ENCODE assay signal across 29 cellular contexts in the genomic region with DNA sequence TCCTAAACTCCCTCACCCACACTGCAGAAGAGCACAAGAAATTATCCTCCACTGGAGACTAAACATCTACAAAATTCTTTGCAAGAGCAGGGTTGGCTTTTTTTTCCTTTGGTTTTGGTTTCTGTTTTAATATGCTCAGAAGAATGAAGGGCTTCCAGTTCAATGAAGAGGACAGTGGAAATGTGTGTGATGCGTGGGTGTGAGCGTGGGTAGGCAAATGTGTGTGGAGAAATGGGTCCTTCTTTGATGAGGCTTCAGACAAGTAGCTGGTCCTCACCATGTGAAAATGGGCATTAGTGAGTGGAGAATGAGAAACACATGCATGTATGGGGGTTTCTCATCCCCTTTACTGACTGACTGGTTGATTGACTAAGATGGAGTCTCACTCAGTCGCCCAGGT.
"Had no signal": no experiment of that assay in that cellular context is flagged by ENCODE, and none has a peak within 500 bp of the region (broad histone marks: within the 10 kb centered on the region; RNA-seq: fewer than 3 reads in every experiment).

No MANE protein-coding gene starts in this region.

- H3K27ac Mint-ChIP-seq: activated CD4-positive, alpha-beta memory T cell treated with anti-CD3 and anti-CD28 coated beads for 36 hours; activated CD8-positive, alpha-beta memory T cell treated with anti-CD3 and anti-CD28 coated beads, Interleukin-2, amount 10 ng/mL, durations not matched to agents 7 days and 5 days; activated naive CD4-positive, alpha-beta T cell treated with anti-CD3 and anti-CD28 coated beads, Interleukin-2, amount 50 U/mL, for 24 hours; activated T-helper 1 cell treated with anti-CD3 and anti-CD28 coated beads, Interleukin-12 subunit alpha, Interleukin-12 subunit beta, Interleukin-2, Interleukin-4 antibody, amounts not matched to agents 30 ng/mL and 10 ng/mL and 1 ng/mL, durations not matched to agents 14 hours and 24 hours and 36 hours; dendritic cell treated with granulocyte-macrophage colony-stimulating factor and Interleukin-4, amounts not matched to agents 40 ng/mL and 50 ng/mL, for 4 days; naive thymus-derived CD8-positive, alpha-beta T cell; neural progenitor cell; type B pancreatic cell had no signal

- H3K4me2 ChIP-seq: hepatocyte, neural progenitor cell, smooth muscle cell had no signal

- H3K9me3 Mint-ChIP-seq: activated CD4-positive, alpha-beta memory T cell treated with anti-CD3 and anti-CD28 coated beads for 36 hours; activated T-helper 1 cell treated with anti-CD3 and anti-CD28 coated beads, Interleukin-12 subunit alpha, Interleukin-12 subunit beta, Interleukin-2, Interleukin-4 antibody, amounts not matched to agents 30 ng/mL and 10 ng/mL and 1 ng/mL, durations not matched to agents 14 hours and 24 hours and 36 hours; dendritic cell treated with granulocyte-macrophage colony-stimulating factor and Interleukin-4, amounts not matched to agents 40 ng/mL and 50 ng/mL, for 4 days; neural progenitor cell had no signal

- DNase-seq: activated CD4-positive, alpha-beta memory T cell treated with anti-CD3 and anti-CD28 coated beads for 36 hours; activated CD4-positive, alpha-beta T cell treated with anti-CD3 and anti-CD28 coated beads for 48 hours; activated CD4-positive, CD25-positive, alpha-beta regulatory T cell; activated CD8-positive, alpha-beta memory T cell treated with anti-CD3 and anti-CD28 coated beads, Interleukin-2, amount 10 ng/mL, durations not matched to agents 7 days and 5 days; activated gamma-delta T cell treated with Interleukin-2 at 50 U/mL for 16 hours; adrenal gland; brain microvascular endothelial cell; caudate nucleus; effector memory CD4-positive, alpha-beta T cell; foreskin keratinocyte; kidney glomerular epithelial cell; left lung; naive thymus-derived CD8-positive, alpha-beta T cell; retina; sigmoid colon; stimulated activated CD4-positive, alpha-beta T cell treated with anti-CD3 and anti-CD28 coated beads, Interleukin-15, amount 100 ng/mL, for 24 hours; stimulated activated CD8-positive, alpha-beta memory T cell treated with anti-CD3 and anti-CD28 coated beads, Interleukin-4, amount 100 ng/mL, for 48 hours; stimulated activated naive CD4-positive, alpha-beta T cell treated with Interleukin-2 at 50 U/mL for 16 hours had no signal

- H2AFZ ChIP-seq: hepatocyte, neural progenitor cell had no signal

- H3K9ac ChIP-seq: neural progenitor cell had no signal

- H3K27me3 ChIP-seq: adrenal gland, ascending aorta, brain microvascular endothelial cell, foreskin keratinocyte, hepatocyte, left lung, neural progenitor cell, sigmoid colon, vagina had no signal

- H3K4me1 Mint-ChIP-seq: activated CD8-positive, alpha-beta memory T cell treated with anti-CD3 and anti-CD28 coated beads, Interleukin-2, amount 10 ng/mL, durations not matched to agents 7 days and 5 days; activated naive CD4-positive, alpha-beta T cell treated with anti-CD3 and anti-CD28 coated beads, Interleukin-2, amount 50 U/mL, for 24 hours had no signal

- H3K36me3 Mint-ChIP-seq: activated CD4-positive, alpha-beta memory T cell treated with anti-CD3 and anti-CD28 coated beads for 36 hours; activated CD8-positive, alpha-beta memory T cell treated with anti-CD3 and anti-CD28 coated beads, Interleukin-2, amount 10 ng/mL, durations not matched to agents 7 days and 5 days; activated naive CD4-positive, alpha-beta T cell treated with anti-CD3 and anti-CD28 coated beads, Interleukin-2, amount 50 U/mL, for 24 hours; naive thymus-derived CD8-positive, alpha-beta T cell had no signal

- H3K4me3 ChIP-seq: adrenal gland, ascending aorta, hepatocyte, left lung, lung, neural progenitor cell, sigmoid colon, smooth muscle cell, thoracic aorta, vagina had no signal

- H3K27me3 Mint-ChIP-seq: activated CD4-positive, alpha-beta memory T cell treated with anti-CD3 and anti-CD28 coated beads for 36 hours; activated CD8-positive, alpha-beta memory T cell treated with anti-CD3 and anti-CD28 coated beads, Interleukin-2, amount 10 ng/mL, durations not matched to agents 7 days and 5 days; activated naive CD4-positive, alpha-beta T cell treated with anti-CD3 and anti-CD28 coated beads, Interleukin-2, amount 50 U/mL, for 24 hours; dendritic cell treated with granulocyte-macrophage colony-stimulating factor and Interleukin-4, amounts not matched to agents 40 ng/mL and 50 ng/mL, for 4 days; type B pancreatic cell had no signal

- H3K79me2 ChIP-seq: hepatocyte had no signal

- H3K36me3 ChIP-seq: adrenal gland, brain microvascular endothelial cell, left lung, neural progenitor cell, thoracic aorta, vagina had no signal

- H3K4me3 Mint-ChIP-seq: activated CD4-positive, alpha-beta memory T cell treated with anti-CD3 and anti-CD28 coated beads for 36 hours; activated CD8-positive, alpha-beta memory T cell treated with anti-CD3 and anti-CD28 coated beads, Interleukin-2, amount 10 ng/mL, durations not matched to agents 7 days and 5 days; activated naive CD4-positive, alpha-beta T cell treated with anti-CD3 and anti-CD28 coated beads, Interleukin-2, amount 50 U/mL, for 24 hours; activated T-helper 1 cell treated with anti-CD3 and anti-CD28 coated beads, Interleukin-12 subunit alpha, Interleukin-12 subunit beta, Interleukin-2, Interleukin-4 antibody, amounts not matched to agents 30 ng/mL and 10 ng/mL and 1 ng/mL, durations not matched to agents 14 hours and 24 hours and 36 hours; dendritic cell treated with granulocyte-macrophage colony-stimulating factor and Interleukin-4, amounts not matched to agents 40 ng/mL and 50 ng/mL, for 4 days; naive thymus-derived CD8-positive, alpha-beta T cell; neural progenitor cell; type B pancreatic cell had no signal

- H3K9me3 ChIP-seq: adrenal gland, ascending aorta, left lung, sigmoid colon, thoracic aorta, vagina had no signal

- ATAC-seq: activated CD8-positive, alpha-beta memory T cell treated with anti-CD3 and anti-CD28 coated beads, Interleukin-2, amount 10 ng/mL, durations not matched to agents 7 days and 5 days; foreskin keratinocyte; left lung; naive thymus-derived CD8-positive, alpha-beta T cell had no signal

- H3K27ac ChIP-seq: adrenal gland, ascending aorta, brain microvascular endothelial cell, foreskin keratinocyte, hepatocyte, left lung, neural progenitor cell, sigmoid colon, thoracic aorta, vagina had no signal

- H3K4me1 ChIP-seq: adrenal gland, ascending aorta, foreskin keratinocyte, left lung, neural progenitor cell, vagina had no signal
